8 cellular contexts compared by ENCODE assay signal in genomic region chr9:128098017-128098935, GRCh38. TPM values are rescaled to one million over a fixed set of nuclear protein-coding genes. Genes with fewer than 3 reads are reported as not detected.
DNase-seq lines count a peak whose midpoint lies in the region; ATAC-seq and TF ChIP-seq lines count a peak whose summit lies in the region.

No MANE protein-coding gene starts in this region.

- no peak for ATAC-seq in GM21360 (IDR thresholded peaks at IDR 0.05; ENCODE audit: unreplicated experiment)

- DNase-seq in BJ (ENCODE audit: low read depth) (peak; percentile 95), SIG-M5 (lab: John Stamatoyannopoulos, UW) (peak; percentile 90), glomerular endothelial cell (ENCODE audit: extremely low read depth, low read depth, low spot score) (peak; percentile 88), neuronal stem cell (ENCODE audit: low spot score) (peak; percentile 93), substantia nigra (lab: John Stamatoyannopoulos, UW) (peak in 45 of 49 donors; percentile 13 to 96 (median 66))
- DNase-seq in activated naive CD8-positive, alpha-beta T cell treated with anti-CD3 and anti-CD28 coated beads for 36 hours = peak; percentile 75

- no peak overlapping the region for H3K14ac ChIP-seq in neuronal stem cell (ENCODE audit: low read length)

- H3K9me3 ChIP-seq in KOPT-K1 (ENCODE audit: insufficient read depth, low read length, poor library complexity, severe bottlenecking) (no peaks in the 10 kb centered on the region), neuronal stem cell (replicated peaks in 1 of 2; ENCODE audit: control insufficient read depth in 2 of 2, insufficient read depth in 1 of 2, low read depth in 1 of 2, low read length in 2 of 2) (no peaks in the 10 kb centered on the region)

- H4K8ac ChIP-seq in neuronal stem cell (ENCODE audit: low read depth, low read length) = no peak overlapping the region

- H3K27ac ChIP-seq in KOPT-K1 (ENCODE audit: low read depth, low read length, poor library complexity, severe bottlenecking) (peak overlapping the region; percentile 99), neuronal stem cell (replicated peaks; ENCODE audit: low read length) (peak overlapping the region; percentile 90), substantia nigra (ENCODE audit: low read depth, low read length, poor library complexity, severe bottlenecking) (peak overlapping the region; percentile 64)

- H3K36me3 ChIP-seq in BJ (ENCODE audit: control insufficient read depth, insufficient read depth, low read length) (peaks cover 22% of the 10 kb centered on the region), KOPT-K1 (ENCODE audit: insufficient read depth, low read length) (peaks cover 68% of the 10 kb centered on the region), neuronal stem cell (replicated peaks in 1 of 2; ENCODE audit: control insufficient read depth in 2 of 2, insufficient read depth in 2 of 2, low read length in 2 of 2) (peaks cover 22 to 32% of the 10 kb centered on the region in 2 donors)

- no peak overlapping the region for H2BK15ac ChIP-seq in neuronal stem cell (ENCODE audit: low read length)

- peak overlapping the region; percentile 55 for H3K9ac ChIP-seq in neuronal stem cell (ENCODE audit: low read depth, low read length, poor library complexity)

- H3K18ac ChIP-seq in neuronal stem cell (ENCODE audit: low read length) = peak overlapping the region; percentile 87

- peak overlapping the region; percentile 2 for H2BK120ac ChIP-seq in neuronal stem cell (ENCODE audit: low read depth, low read length)

- H3K4me1 ChIP-seq in neuronal stem cell (ENCODE audit: control insufficient read depth in 2 of 2, insufficient read depth in 1 of 2, low read depth in 1 of 2, low read length in 2 of 2) = peaks cover 30 to 39% of the 10 kb centered on the region in 2 donors

- no peak overlapping the region for H4K91ac ChIP-seq in neuronal stem cell (ENCODE audit: low read depth, low read length, poor library complexity)

- peak overlapping the region; percentile 90 for H3K4me2 ChIP-seq in neuronal stem cell (ENCODE audit: insufficient read depth, low read length, poor library complexity, severe bottlenecking)

- no peaks in the 10 kb centered on the region for H3K9me3 Mint-ChIP-seq in activated naive CD8-positive, alpha-beta T cell treated with anti-CD3 and anti-CD28 coated beads for 36 hours

- H3K4ac ChIP-seq in neuronal stem cell (ENCODE audit: low read length) = no peak overlapping the region

- peak overlapping the region; percentile 56 for H3K23ac ChIP-seq in neuronal stem cell (ENCODE audit: low read depth, low read length, poor library complexity)

- H3K27me3 Mint-ChIP-seq in activated naive CD8-positive, alpha-beta T cell treated with anti-CD3 and anti-CD28 coated beads for 36 hours = no peaks in the 10 kb centered on the region

- H3K4me3 ChIP-seq in BJ (ENCODE audit: low read depth, low read length) (peak overlapping the region; percentile 49), neuronal stem cell (ENCODE audit: low read length in 2 of 2) (peak overlapping the region; percentile 47 to 80)

- TF ChIP-seq CTCF in BJ (IDR thresholded peaks at IDR 0.05; ENCODE audit: insufficient read depth, low read depth, low read length) = no peak

- peaks cover 69% of the 10 kb centered on the region for H3K4me1 Mint-ChIP-seq in activated naive CD8-positive, alpha-beta T cell treated with anti-CD3 and anti-CD28 coated beads for 36 hours

- peaks cover 11% of the 10 kb centered on the region for H3K36me3 Mint-ChIP-seq in activated naive CD8-positive, alpha-beta T cell treated with anti-CD3 and anti-CD28 coated beads for 36 hours

- H3K27me3 ChIP-seq in BJ (ENCODE audit: control insufficient read depth, insufficient read depth, low read length) (no peaks in the 10 kb centered on the region), neuronal stem cell (ENCODE audit: control insufficient read depth in 3 of 3, insufficient read depth in 3 of 3, low read depth in 1 of 3, low read length in 3 of 3) (no peaks in the 10 kb centered on the region)

- POLR2A ChIA-PET in BJ (lab: Charles Lee) = interaction anchor here (0.6 kb wide), 1 partner anchor 88 kb away, joined by 8 read pairs; no protein-coding TSS in a partner anchor

- peak overlapping the region; percentile 33 for H2AK5ac ChIP-seq in neuronal stem cell (ENCODE audit: low read depth, low read length)

- peaks cover 13% of the 10 kb centered on the region for H3K79me1 ChIP-seq in neuronal stem cell (ENCODE audit: low read depth, low read length)

- peak overlapping the region; percentile 36 for H2AFZ ChIP-seq in neuronal stem cell (ENCODE audit: low read length)

- H2BK5ac ChIP-seq in neuronal stem cell (ENCODE audit: low read length) = peak overlapping the region; percentile 13

- peak overlapping the region; percentile 75 for H3K4me3 Mint-ChIP-seq in activated naive CD8-positive, alpha-beta T cell treated with anti-CD3 and anti-CD28 coated beads for 36 hours

- no CpG with 5 or more reads among the region's 28 CpGs for whole genome bisulfite sequencing in neuronal stem cell (ENCODE audit: extremely low coverage in 2 of 2, insufficient read length in 2 of 2, insufficient replicate concordance in 1 of 2), 2 donors

- peak overlapping the region; percentile 73 for H3K27ac Mint-ChIP-seq in activated naive CD8-positive, alpha-beta T cell treated with anti-CD3 and anti-CD28 coated beads for 36 hours

- no peak overlapping the region for H2BK12ac ChIP-seq in neuronal stem cell (ENCODE audit: low read length)

- CTCF ChIA-PET in BJ (lab: Yijun Ruan, JAX) = interaction anchor here (0.6 to 5.5 kb wide), 10 partner anchors 11 to 1544 kb away, joined by 3 to 33 read pairs (median 4); partner anchors contain the start of gene PIP5KL1

RNA-seq across cellular contexts. Expression of gene PTGES2, which starts 29.3 kb away (rescaled TPM):
- 59.7 and 91.9 TPM in 2 replicates for polyA plus RNA-seq in BJ (2011; rRNA removed)
- polyA minus RNA-seq in BJ (2011; rRNA and poly(A)+ RNA removed) = 35.4 and 59.8 TPM in 2 replicates
- total RNA-seq in activated naive CD8-positive, alpha-beta T cell treated with anti-CD3 and anti-CD28 coated beads for 36 hours = 10 to 100 TPM; 63.3 to 66.1 TPM
- total RNA-seq in glomerular endothelial cell = 63.4 and 68.6 TPM in 2 replicates
- 19.0 TPM for polyA plus RNA-seq in neuronal stem cell (2013, experiment 1 of 2)
- polyA plus RNA-seq in neuronal stem cell (2013, experiment 2 of 2) = 21.6 TPM

RNA-seq across cellular contexts. Expression of gene SLC25A25, which starts 30.2 kb away (rescaled TPM):
- 10.2 and 12.9 TPM in 2 replicates for polyA plus RNA-seq in BJ (2011; rRNA removed)
- polyA minus RNA-seq in BJ (2011; rRNA and poly(A)+ RNA removed) = 12.9 and 21.2 TPM in 2 replicates
- total RNA-seq in activated naive CD8-positive, alpha-beta T cell treated with anti-CD3 and anti-CD28 coated beads for 36 hours = 10 to 100 TPM; 13.0 to 14.5 TPM
- total RNA-seq in glomerular endothelial cell = 16.1 and 24.1 TPM in 2 replicates
- 7.8 TPM for polyA plus RNA-seq in neuronal stem cell (2013, experiment 1 of 2)
- polyA plus RNA-seq in neuronal stem cell (2013, experiment 2 of 2) = 7.4 TPM

RNA-seq across cellular contexts. Expression of gene NAIF1, which starts 31.2 kb away (rescaled TPM):
- polyA plus RNA-seq in BJ (2011; rRNA removed) = 8.2 and 10.6 TPM in 2 replicates
- 5.4 and 8.1 TPM in 2 replicates for polyA minus RNA-seq in BJ (2011; rRNA and poly(A)+ RNA removed)
- 10 to 100 TPM; 11.2 to 12.0 TPM for total RNA-seq in activated naive CD8-positive, alpha-beta T cell treated with anti-CD3 and anti-CD28 coated beads for 36 hours
- total RNA-seq in glomerular endothelial cell = 6.8 and 8.4 TPM in 2 replicates
- polyA plus RNA-seq in neuronal stem cell (2013, experiment 1 of 2) = 6.9 TPM
- 7.8 TPM for polyA plus RNA-seq in neuronal stem cell (2013, experiment 2 of 2)

RNA-seq across cellular contexts. Expression of gene LCN2, which starts 51.0 kb away (rescaled TPM):
- not detected in 2 replicates for polyA plus RNA-seq in BJ (2011; rRNA removed)
- not detected in 2 replicates for polyA minus RNA-seq in BJ (2011; rRNA and poly(A)+ RNA removed)
- not detected for total RNA-seq in activated naive CD8-positive, alpha-beta T cell treated with anti-CD3 and anti-CD28 coated beads for 36 hours
- not detected in 2 replicates for total RNA-seq in glomerular endothelial cell
- polyA plus RNA-seq in neuronal stem cell (2013, experiment 1 of 2) = 0.08 TPM
- polyA plus RNA-seq in neuronal stem cell (2013, experiment 2 of 2) = 0.10 TPM
